ENCODE assay signal across 8 cellular contexts in the genomic region with DNA sequence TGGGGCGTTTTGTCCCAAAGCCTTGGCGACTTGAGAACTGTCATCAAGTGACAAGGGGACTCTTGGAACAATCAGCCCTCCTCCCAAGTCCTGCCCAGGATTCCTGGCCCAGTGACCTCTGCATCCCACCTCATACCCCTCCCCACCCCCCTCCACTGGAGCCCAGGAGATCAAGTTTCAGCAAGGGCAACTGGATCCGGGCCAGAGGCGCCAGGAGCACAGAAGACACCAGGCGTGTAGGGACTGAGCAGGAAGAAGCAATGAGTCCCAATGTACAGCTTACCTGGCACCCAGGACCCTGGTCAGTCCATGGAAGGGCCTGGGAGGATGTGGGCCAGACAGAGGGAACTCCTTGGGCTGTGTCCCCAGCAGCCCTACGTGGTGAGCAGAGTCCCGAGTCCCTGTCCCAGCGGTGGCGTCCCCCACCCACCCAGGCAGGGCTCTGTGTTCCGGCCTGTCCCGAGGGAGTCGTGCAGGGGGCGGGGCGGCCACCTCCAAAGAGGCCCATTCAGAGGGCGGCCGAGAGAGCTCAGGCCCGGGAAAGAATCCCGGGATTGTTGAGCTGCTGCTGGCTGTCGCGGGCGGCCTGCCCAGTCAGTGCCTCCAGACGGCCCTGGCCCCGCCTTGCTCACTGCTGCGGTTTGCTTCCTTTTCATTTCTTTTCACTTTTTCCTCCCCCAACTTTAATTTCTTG.
DNase-seq lines count a peak whose midpoint lies in the region; ATAC-seq, FAIRE-seq and TF ChIP-seq lines count a peak whose summit lies in the region.

No MANE protein-coding gene starts in this region.

- H3K27me3 ChIP-seq in bronchial epithelial cell (ENCODE audit: control insufficient read depth, insufficient read depth, low read length) (no peaks in the 10 kb centered on the region), skeletal muscle tissue (ENCODE audit: control insufficient read depth in 3 of 3, insufficient read depth in 3 of 3, low read length in 3 of 3) (no peaks in the 10 kb centered on the region)

- H3K9ac ChIP-seq in skeletal muscle tissue (ENCODE audit: low read depth in 1 of 3, low read length in 3 of 3): peak overlapping the region; percentile 67 to 82 (median 73)

- H3K9me3 ChIP-seq in skeletal muscle tissue (ENCODE audit: control insufficient read depth in 3 of 3, low read length in 3 of 3): no peaks in the 10 kb centered on the region

- H3K4me3 ChIP-seq in bronchial epithelial cell (ENCODE audit: low read depth, low read length) (peak overlapping the region; percentile 19), skeletal muscle tissue (ENCODE audit: low read length in 3 of 3) (peak overlapping the region; percentile 55 to 70 (median 61))

- peak; percentile 86 for DNase-seq in HT1080 (ENCODE audit: low read depth)
- DNase-seq in bronchial epithelial cell (ENCODE audit: low read depth): peak; percentile 47
- DNase-seq in iris pigment epithelial cell (ENCODE audit: low read depth): peak; percentile 82
- DNase-seq in GF-D8 (lab: John Stamatoyannopoulos, UW): no peak
- DNase-seq in NCI-H1417 treated with DMSO at 0.1 percent for 48 hours (lab: John Stamatoyannopoulos, UW): no peak

- ATAC-seq in GM21381 (IDR thresholded peaks at IDR 0.05; ENCODE audit: unreplicated experiment): no peak
- no peak for ATAC-seq in GM19324 (IDR thresholded peaks at IDR 0.05; ENCODE audit: low FRiP score, unreplicated experiment)

- H3K4me1 ChIP-seq in skeletal muscle tissue (ENCODE audit: control insufficient read depth in 3 of 3, insufficient read depth in 3 of 3, low read length in 3 of 3): peaks cover 30 to 73% (median 66%) of the 10 kb centered on the region in 3 donors

- no peak for TF ChIP-seq CTCF in bronchial epithelial cell (IDR thresholded peaks at IDR 0.05; ENCODE audit: insufficient read depth, low read length, severe bottlenecking)

- H3K27ac ChIP-seq in skeletal muscle tissue (ENCODE audit: low read depth, low read length): peak overlapping the region; percentile 77

- H3K36me3 ChIP-seq in bronchial epithelial cell (ENCODE audit: control insufficient read depth, insufficient read depth, low read length) (no peaks in the 10 kb centered on the region), skeletal muscle tissue (ENCODE audit: control insufficient read depth in 3 of 3, insufficient read depth in 3 of 3, low read length in 3 of 3) (peaks cover 0 to 6% (median 0%) of the 10 kb centered on the region in 3 donors)

- no peak for FAIRE-seq in bronchial epithelial cell (lab: Jason Lieb, UNC)

Comparison
In these comparisons a context has a peak if more than half of its experiments do, and no peak if none do; other contexts are left out.
1. DNase-seq: peak in HT1080 (single experiment), bronchial epithelial cell (single experiment) and iris pigment epithelial cell (single experiment); none in GF-D8 (single experiment) and NCI-H1417 treated with DMSO at 0.1 percent for 48 hours (single experiment).